10 cellular contexts compared by ENCODE assay signal in genomic region chr4:99848576-99848975, GRCh38. TPM values are rescaled to one million over a fixed set of nuclear protein-coding genes. Genes with fewer than 3 reads are reported as not detected.
A peak's percentile ranks its signal among the peaks of the same experiment; 100 is the strongest.
DNase-seq lines count a peak whose midpoint lies in the region; ATAC-seq lines count a peak whose summit lies in the region.
"Had no signal": no experiment of that assay in that cellular context is flagged by ENCODE, and none has a peak within 500 bp of the region (broad histone marks: within the 10 kb centered on the region; RNA-seq: fewer than 3 reads in every experiment).

No MANE protein-coding gene starts in this region.

- H3K27me3 Mint-ChIP-seq in naive thymus-derived CD4-positive, alpha-beta T cell: no peaks in the 10 kb centered on the region

- H3K36me3 ChIP-seq in naive thymus-derived CD4-positive, alpha-beta T cell (ENCODE audit: control insufficient read depth in 2 of 3, insufficient read depth in 3 of 3, low read length in 3 of 3): no peaks in the 10 kb centered on the region
- H3K36me3 ChIP-seq: thoracic aorta had no signal

- CTCF ChIA-PET in naive thymus-derived CD4-positive, alpha-beta T cell (lab: Charles Lee): no interaction called here

- H3K4me3 Mint-ChIP-seq in naive thymus-derived CD4-positive, alpha-beta T cell: peak overlapping the region in 3 of 10 donors; percentile 1 to 66 (median 11)

- peak overlapping the region; percentile 24 to 99 (median 89) for H3K27ac Mint-ChIP-seq in naive thymus-derived CD4-positive, alpha-beta T cell

- H3K36me3 Mint-ChIP-seq in naive thymus-derived CD4-positive, alpha-beta T cell: peaks cover 0 to 44% (median 15%) of the 10 kb centered on the region in 5 donors

- H3K9me3 ChIP-seq in naive thymus-derived CD4-positive, alpha-beta T cell (ENCODE audit: control insufficient read depth in 2 of 3, low read length in 3 of 3): no peaks in the 10 kb centered on the region
- H3K9me3 ChIP-seq: thoracic aorta had no signal

- H3K27ac ChIP-seq in naive thymus-derived CD4-positive, alpha-beta T cell (ENCODE audit: low read depth, low read length): no peak overlapping the region
- H3K27ac ChIP-seq: thoracic aorta had no signal

- H3K9me3 Mint-ChIP-seq in naive thymus-derived CD4-positive, alpha-beta T cell: no peaks in the 10 kb centered on the region

- H3K27me3 ChIP-seq in naive thymus-derived CD4-positive, alpha-beta T cell (ENCODE audit: control insufficient read depth in 2 of 2, insufficient read depth in 2 of 2, low read length in 2 of 2): no peaks in the 10 kb centered on the region

- DNase-seq in activated naive CD4-positive, alpha-beta T cell treated with Interleukin-2 at 50 U/mL for 16 hours: peak; percentile 27
- DNase-seq in activated naive CD4-positive, alpha-beta T cell treated with anti-CD3 and anti-CD28 coated beads, Interleukin-2, amount 50 U/mL, for 16 hours: no peak
- peak in 1 of 9 donors; percentile 31 for DNase-seq in naive thymus-derived CD4-positive, alpha-beta T cell
- DNase-seq in COLO668 (lab: John Stamatoyannopoulos, UW; ENCODE audit: unreplicated experiment): no peak
- DNase-seq in UCSD-AML1 (lab: John Stamatoyannopoulos, UW; ENCODE audit: unreplicated experiment): no peak
- no peak for DNase-seq in NCI-H1417 (lab: John Stamatoyannopoulos, UW)
- DNase-seq: RPMI8226 had no signal

- ATAC-seq in GM21576 (IDR thresholded peaks at IDR 0.05; ENCODE audit: unreplicated experiment) (peak; percentile 45), HG03432 (IDR thresholded peaks at IDR 0.05; ENCODE audit: unreplicated experiment) (peak; percentile 47)
- ATAC-seq in naive thymus-derived CD4-positive, alpha-beta T cell: no peak

- intact Hi-C loops in naive thymus-derived CD4-positive, alpha-beta T cell (cut with micrococcal nuclease): no loop called here

- POLR2A ChIA-PET in naive thymus-derived CD4-positive, alpha-beta T cell (lab: Charles Lee): no interaction called here

- H3K4me1 Mint-ChIP-seq in naive thymus-derived CD4-positive, alpha-beta T cell: peaks cover 31 to 82% (median 61%) of the 10 kb centered on the region in 7 donors

- H3K4me1 ChIP-seq in naive thymus-derived CD4-positive, alpha-beta T cell (ENCODE audit: control insufficient read depth in 2 of 2, insufficient read depth in 2 of 2, low read length in 2 of 2): peaks cover 8 to 27% of the 10 kb centered on the region in 2 donors

- H3K4me3 ChIP-seq in naive thymus-derived CD4-positive, alpha-beta T cell (ENCODE audit: low read length): no peak overlapping the region
- H3K4me3 ChIP-seq: thoracic aorta had no signal

RNA-seq across cellular contexts. Expression of gene DAPP1, which starts 31.9 kb away (rescaled TPM):
- 10 to 100 TPM; 10.9 to 49.6 (median 20.7) TPM for total RNA-seq in naive thymus-derived CD4-positive, alpha-beta T cell
- 10 to 100 TPM; 17.7 to 23.2 TPM for polyA plus RNA-seq in naive thymus-derived CD4-positive, alpha-beta T cell

RNA-seq across cellular contexts. Expression of gene LAMTOR3, which starts 45.7 kb away (rescaled TPM):
- 10 to 100 TPM; 20.1 to 32.6 (median 27.4) TPM for total RNA-seq in naive thymus-derived CD4-positive, alpha-beta T cell
- 10 to 100 TPM; 36.5 to 37.0 TPM for polyA plus RNA-seq in naive thymus-derived CD4-positive, alpha-beta T cell
